9 cellular contexts compared by ENCODE assay signal in the genomic region with DNA sequence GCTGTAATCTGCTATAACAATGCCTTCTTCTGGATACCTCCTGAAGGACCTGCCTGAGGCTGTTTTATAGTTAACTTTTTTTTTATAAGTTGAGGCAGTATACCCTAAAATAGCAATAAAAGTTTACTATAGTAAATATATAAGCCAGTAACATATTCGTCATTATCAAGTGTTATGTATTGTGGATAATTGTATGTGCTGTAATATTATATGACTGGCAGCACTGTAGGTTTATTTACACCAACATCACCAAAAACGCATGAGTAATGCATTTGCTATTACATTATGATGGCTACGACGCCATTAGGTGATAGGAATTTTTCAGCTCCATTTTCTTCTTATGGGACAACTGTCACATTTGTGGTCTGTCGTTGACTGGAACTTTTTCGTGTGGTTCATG.
"Had no signal": no experiment of that assay in that cellular context is flagged by ENCODE, and none has a peak within 500 bp of the region (broad histone marks: within the 10 kb centered on the region; RNA-seq: fewer than 3 reads in every experiment).

No MANE protein-coding gene starts in this region.

- H3K9me3 ChIP-seq: HAP-1 had no signal

- H3K4me1 ChIP-seq: HAP-1 had no signal

- H3K4me3 ChIP-seq: GM23248, GM23338, HAP-1 had no signal

- ATAC-seq: GM23338, HCT116 had no signal

- DNase-seq: GM23248, GOT3, H7, H9, HCEC 1CT, HFFc6 had no signal

- H3K36me3 ChIP-seq: HAP-1 had no signal
